Comparison of ENCODE assay signal across 32 cellular contexts in the genomic region with DNA sequence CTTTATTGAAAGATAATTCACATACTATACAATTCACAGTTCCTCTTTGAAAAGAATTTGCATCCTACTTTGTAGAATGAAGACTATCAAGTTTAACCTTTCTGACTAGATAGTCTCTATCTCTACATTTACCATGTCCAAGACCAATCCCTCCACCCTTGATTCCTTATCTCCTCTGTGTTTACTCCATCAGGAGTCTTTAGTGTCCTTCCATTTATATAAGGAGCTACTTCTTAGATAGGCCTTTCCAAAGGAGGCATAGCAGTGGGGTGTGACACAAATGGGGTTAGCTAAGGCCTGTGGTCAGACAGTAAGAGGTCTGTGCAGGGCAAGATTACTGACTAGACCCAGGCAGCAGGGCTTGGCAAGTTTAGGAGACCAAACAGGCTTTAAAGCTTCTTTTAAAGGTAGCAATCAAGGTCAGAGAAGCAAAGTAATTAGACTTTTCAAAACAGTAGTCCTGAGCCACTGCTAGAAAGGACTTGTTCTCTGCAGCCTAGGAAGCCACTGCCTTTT. TPM values are rescaled to one million over a fixed set of nuclear protein-coding genes. Genes with fewer than 3 reads are reported as not detected.
DNase-seq lines count a peak whose midpoint lies in the region; ATAC-seq, FAIRE-seq and TF ChIP-seq lines count a peak whose summit lies in the region.
"Had no signal": no experiment of that assay in that cellular context is flagged by ENCODE, and none has a peak within 500 bp of the region (broad histone marks: within the 10 kb centered on the region; RNA-seq: fewer than 3 reads in every experiment).

No MANE protein-coding gene starts in this region.

- no peaks in the 10 kb centered on the region; a peak in 1 of 4 replicates for H3K4me1 ChIP-seq in SK-N-SH (ENCODE audit: control insufficient read depth in 1 of 2, insufficient read depth in 2 of 2, low read depth in 1 of 2, low read length in 1 of 2)
- H3K4me1 ChIP-seq in GM12878 (ENCODE audit: control insufficient read depth, insufficient read depth, low read length), result peaks cover 12% of the 10 kb centered on the region
- H3K4me1 ChIP-seq: parathyroid adenoma, upper lobe of left lung had no signal

- no peaks in the 10 kb centered on the region for H3K9me2 ChIP-seq in SK-N-SH

- CTCF ChIA-PET in SK-N-SH (lab: Yijun Ruan, JAX) (interaction anchor here (1.5 to 3.1 kb wide), 2 partner anchors 72 to 351 kb away, joined by 5 to 8 read pairs; partner anchors contain the start of gene DTWD2), GM12878 (lab: Yijun Ruan, JAX) (interaction anchor here (0.7 to 1.1 kb wide), 2 partner anchors 9 to 352 kb away, joined by 3 read pairs; no protein-coding TSS in a partner anchor)

- H3K9ac ChIP-seq in SK-N-SH (no peak overlapping the region), GM12878 (ENCODE audit: control insufficient read depth, insufficient read depth, low read length) (no peak overlapping the region)
- H3K9ac ChIP-seq: KMS-11, parathyroid adenoma had no signal

- no TSS peak for BruUV-seq in GM12878 (replicated peaks; lab: Mats Ljungman, UMichigan)

- POLR2A ChIA-PET in SK-N-SH (lab: Yijun Ruan, JAX), result no interaction called here
- POLR2A ChIA-PET in GM12878 (lab: Charles Lee), result interaction anchor here (1.0 kb wide), 1 partner anchor 11 kb away, joined by 6 read pairs; the partner anchor contains the start of gene DMXL1

- no peaks in the 10 kb centered on the region for H3F3A ChIP-seq in SK-N-SH (replicated peaks; ENCODE audit: insufficient read depth)

- no peak for TF ChIP-seq POLR2A in GM12878 (IDR thresholded peaks at IDR 0.05; ENCODE audit: low read depth, low read length)

- H3K36me3 ChIP-seq in SK-N-SH (replicated peaks in 1 of 2; ENCODE audit: control insufficient read depth in 1 of 2, insufficient read depth in 2 of 2, low read length in 1 of 2) (no peaks in the 10 kb centered on the region), GM12878 (ENCODE audit: control insufficient read depth in 2 of 2, insufficient read depth in 2 of 2, low read length in 1 of 2) (no peaks in the 10 kb centered on the region)
- H3K36me3 ChIP-seq: suprapubic skin, upper lobe of left lung had no signal

- TF ChIP-seq RAD21 in SK-N-SH (IDR thresholded peaks at IDR 0.05; ENCODE audit: low read length) (no peak), GM12878 (IDR thresholded peaks at IDR 0.05; ENCODE audit: insufficient read depth, low read depth, low read length) (no peak)

- no peak overlapping the region for H3K4me3 ChIP-seq in SK-N-SH (ENCODE audit: low read depth in 2 of 2, low read length in 1 of 2)
- no peak overlapping the region for H3K4me3 ChIP-seq in GM12878
- H3K4me3 ChIP-seq: suprapubic skin, upper lobe of left lung had no signal

- intact Hi-C loops in GM12878 (cut with micrococcal nuclease; ENCODE audit: unreplicated experiment), result no loop called here

- H3K27ac ChIP-seq in SK-N-SH (ENCODE audit: low read depth in 2 of 2, low read length in 1 of 2) (no peak overlapping the region), GM12878 (ENCODE audit: control insufficient read depth, insufficient read depth) (no peak overlapping the region; the same call in 1 of the 2 replicates)
- H3K27ac ChIP-seq: HL-60, KMS-11, parathyroid adenoma, suprapubic skin, upper lobe of left lung had no signal

- no peak for TF ChIP-seq CTCF in SK-N-SH (IDR thresholded peaks at IDR 0.05)
- no peak for TF ChIP-seq CTCF in GM12878 (IDR thresholded peaks at IDR 0.05 in 2 of 3, conservative IDR thresholded peaks at IDR 0.05 in 1 of 3; ENCODE audit: control insufficient read depth in 2 of 3, extremely low read depth in 1 of 3, insufficient read depth in 1 of 3, low read depth in 3 of 3, low read length in 3 of 3)
- TF ChIP-seq CTCF in GM10266 (IDR thresholded peaks at IDR 0.05; ENCODE audit: control insufficient read depth, insufficient read depth, low read depth, missing control alignments), result no peak

- H3K27me3 ChIP-seq in SK-N-SH (ENCODE audit: insufficient read depth) (no peaks in the 10 kb centered on the region), GM12878 (replicated peaks in 1 of 2; ENCODE audit: control insufficient read depth in 2 of 2, insufficient read depth in 2 of 2, low read length in 1 of 2) (no peaks in the 10 kb centered on the region)
- H3K27me3 ChIP-seq: suprapubic skin, upper lobe of left lung had no signal

- ATAC-seq in SK-N-SH treated with all-trans-retinoic acid at 6 μM for 48 hours (no peak), GM12878 (peak; percentile 50), GM19035 (IDR thresholded peaks at IDR 0.05; ENCODE audit: unreplicated experiment) (no peak), GM21447 (IDR thresholded peaks at IDR 0.05; ENCODE audit: unreplicated experiment) (no peak)
- ATAC-seq: left lobe of liver had no signal

- H2AFZ ChIP-seq in SK-N-SH (ENCODE audit: low read depth) (0 out of 2 replicates have a peak overlapping the region, but pooled peaks have one; percentile 63), GM12878 (ENCODE audit: control insufficient read depth, low read depth, low read length) (peak overlapping the region; percentile 41)
- H2AFZ ChIP-seq: parathyroid adenoma had no signal

- SMC1A ChIA-PET in GM12878 (lab: Charles Lee; ENCODE audit: uncharacterized antibody, unreplicated experiment), result interaction anchor here (1.0 to 2.5 kb wide), 6 partner anchors 10 to 36 kb away, joined by 3 to 8 read pairs (median 4); no protein-coding TSS in a partner anchor

- no peaks in the 10 kb centered on the region for H4K20me1 ChIP-seq in SK-N-SH (ENCODE audit: insufficient read depth)
- no peaks in the 10 kb centered on the region for H4K20me1 ChIP-seq in GM12878 (ENCODE audit: control insufficient read depth, insufficient read depth)

- DNase-seq in SK-N-SH (no peak), MV-4-11 (lab: John Stamatoyannopoulos, UW) (peak; percentile 31), GM12878 (ENCODE audit: low read depth, low spot score) (no peak), GM10266 (ENCODE audit: extremely low spot score) (no peak), occipital lobe (lab: John Stamatoyannopoulos, UW) (no peak)
- DNase-seq: 8988T; activated CD4-positive, alpha-beta T cell treated with anti-CD3 and anti-CD28 coated beads, Interleukin-2, amount 50 U/mL, for 48 hours; activated CD4-positive, CD25-positive, alpha-beta regulatory T cell treated with anti-CD3 and anti-CD28 coated beads, Interleukin-2, amount 50 U/mL, for 72 hours; activated naive CD4-positive, alpha-beta T cell treated with anti-CD3 and anti-CD28 coated beads for 36 hours; caudate nucleus; cortex of kidney; effector memory CD4-positive, alpha-beta T cell; glutamatergic neuron; MM.1S; NCI-H1436; NCI-H2081; NCI-H2227 treated with DMSO at 0.1 percent for 48 hours; NCI-H526; small intestine; stimulated activated naive CD4-positive, alpha-beta T cell treated with Interleukin-2 at 50 U/mL for 16 hours; T1000; upper lobe of left lung had no signal

- no peak for TF ChIP-seq EP300 in SK-N-SH (IDR thresholded peaks at IDR 0.05; ENCODE audit: borderline replicate concordance in 1 of 2, low read depth in 1 of 2, low read length in 1 of 2)
- TF ChIP-seq EP300 in GM12878 (IDR thresholded peaks at IDR 0.05; ENCODE audit: borderline replicate concordance in 1 of 2, control insufficient read depth in 1 of 2, low read depth in 2 of 2, low read length in 2 of 2), result no peak

- H3K4me2 ChIP-seq in SK-N-SH (no peak overlapping the region), GM12878 (ENCODE audit: control insufficient read depth, insufficient read depth) (no peak overlapping the region)
- H3K4me2 ChIP-seq: KMS-11 had no signal

- no peaks in the 10 kb centered on the region for H3K79me2 ChIP-seq in SK-N-SH (ENCODE audit: insufficient read depth)
- H3K79me2 ChIP-seq in GM12878 (ENCODE audit: control insufficient read depth, insufficient read depth, low read length), result no peaks in the 10 kb centered on the region
- H3K79me2 ChIP-seq: parathyroid adenoma had no signal

- H3K9me3 ChIP-seq in SK-N-SH (no peaks in the 10 kb centered on the region), GM12878 (replicated peaks; ENCODE audit: control insufficient read depth, insufficient read depth, low read length) (no peaks in the 10 kb centered on the region)
- H3K9me3 ChIP-seq: suprapubic skin, upper lobe of left lung had no signal

- FAIRE-seq in GM12878 (lab: Jason Lieb, UNC), result no peak
- FAIRE-seq: H1, islet of Langerhans, small intestine had no signal

- in situ Hi-C loops in GM12878 (cut with MboI), result no loop called here

- RAD21 ChIA-PET in GM12878 (lab: Charles Lee; ENCODE audit: unreplicated experiment), result interaction anchor here (1.4 kb wide), 1 partner anchor 38 kb away, joined by 3 read pairs; no protein-coding TSS in a partner anchor

TF ChIP-seq in SK-N-SH, 30 proteins besides CTCF, POLR2A, EP300 and RAD21 (continues in another document):
- no peak for TF ChIP-seq FOXJ3 (CRISPR knock-in tag; IDR thresholded peaks at IDR 0.05)
- no peak for TF ChIP-seq MXI1 (IDR thresholded peaks at IDR 0.05; ENCODE audit: low read depth, low read length)
- TF ChIP-seq RFX5 (IDR thresholded peaks at IDR 0.05; ENCODE audit: low read length), result no peak

TF ChIP-seq in SK-N-SH treated with all-trans-retinoic acid at 6 μM for 48 hours, 23 proteins besides CTCF, POLR2A, EP300 and RAD21 (continues in another document):
- no peak for TF ChIP-seq ZFP30 (CRISPR knock-in tag; IDR thresholded peaks at IDR 0.05)

TF ChIP-seq in GM12878, 131 proteins besides CTCF, POLR2A, EP300 and RAD21 (continues in another document):
- no peak for TF ChIP-seq CHD2 (IDR thresholded peaks at IDR 0.05; ENCODE audit: borderline replicate concordance, low read depth, low read length)
- TF ChIP-seq NFIC (IDR thresholded peaks at IDR 0.05; ENCODE audit: low read depth, low read length), result no peak

RNA-seq across cellular contexts. Expression of gene DMXL1, which starts 11.1 kb away (rescaled TPM):
- polyA plus RNA-seq in SK-N-SH (2012; rRNA removed) (6.6 and 7.6 TPM in 2 replicates), GM12878 (2011; rRNA removed) (34.2 and 51.2 TPM in 2 replicates), GM12878 (2014; fragmentation: Illumina TruSeq; extraction: Trizol) (37.1 and 73.0 TPM in 2 replicates), GM12878 (2014; fragmentation: Nextera tagmentation; extraction: Ambion mirVana) (10 to 100 TPM in 1 of 2 experiments, 1 to 10 TPM in 1; 9.1 to 11.0 TPM), GM12878 (2014; rRNA removed) (23.6 and 34.1 TPM in 2 replicates), GM12878 (2016; fragmentation: Nextera tagmentation; extraction: Ambion mirVana) (10 to 100 TPM; 27.7 to 29.6 TPM)
- polyA plus RNA-seq in SK-N-SH (2012; cell fraction: cytosol; rRNA removed), result 7.4 and 9.5 TPM in 2 replicates
- polyA plus RNA-seq in SK-N-SH (2012; cell fraction: nucleus; rRNA removed), result 6.2 and 14.9 TPM in 2 replicates
- total RNA-seq in GM12878 (2013; cell fraction: nucleolus; rRNA removed), result 353 and 379 TPM in 2 replicates
- total RNA-seq in GM12878 (2014; rRNA removed) (52.8 and 60.0 TPM in 2 replicates), GM12878 (2014; rRNA removed; fragmentation: Illumina TruSeq; extraction: Trizol) (67.7 and 68.4 TPM in 2 replicates), GM12878 (2021) (45.7 and 49.2 TPM in 2 replicates), occipital lobe (120 TPM)
- polyA plus RNA-seq in GM12878 (2011; ENCODE audit: low read depth), result 11.7 TPM
- polyA plus RNA-seq in GM12878 (2011; cell fraction: cytosol; rRNA removed), result 8.6 and 10.3 TPM in 2 replicates
- 27.8 and 34.6 TPM in 2 replicates for polyA plus RNA-seq in GM12878 (2011; cell fraction: nucleus; rRNA removed)
- polyA plus RNA-seq in GM12878 (2012), result 24.8 and 28.3 TPM in 2 replicates
- 50.9 and 75.0 TPM in 2 replicates for polyA minus RNA-seq in GM12878 (2011; rRNA and poly(A)+ RNA removed)
- polyA minus RNA-seq in GM12878 (2011; cell fraction: cytosol; rRNA and poly(A)+ RNA removed), result 16.4 and 17.1 TPM in 2 replicates
- polyA minus RNA-seq in GM12878 (2011; cell fraction: nucleus; rRNA and poly(A)+ RNA removed), result 73.7 and 94.3 TPM in 2 replicates
